Comparison of ENCODE assay signal across 11 cellular contexts in genomic region chr6:72861935-72862432, GRCh38.
DNase-seq lines count a peak whose midpoint lies in the region; ATAC-seq and TF ChIP-seq lines count a peak whose summit lies in the region.
"Had no signal": no experiment of that assay in that cellular context is flagged by ENCODE, and none has a peak within 500 bp of the region (broad histone marks: within the 10 kb centered on the region; RNA-seq: fewer than 3 reads in every experiment).

No MANE protein-coding gene starts in this region.

- no peak overlapping the region for H2BK20ac ChIP-seq in H9 (ENCODE audit: low read depth, low read length, poor library complexity, severe bottlenecking)

- H2AK5ac ChIP-seq in H9 (ENCODE audit: insufficient read length, low read length) = no peak overlapping the region

- no peak overlapping the region for H4K8ac ChIP-seq in H9 (replicated peaks; ENCODE audit: insufficient read length, low read depth, low read length)

- H3K14ac ChIP-seq in H9 (ENCODE audit: insufficient read depth, low read length) = no peak overlapping the region

- H3K4me1 Mint-ChIP-seq in H9 = 0 out of 4 replicates have a peak, but pooled peaks cover 0 to 2% of the 10 kb centered on the region in 2 experiments

- no peak overlapping the region for H3K27ac Mint-ChIP-seq in H9
- H3K27ac Mint-ChIP-seq: activated naive CD8-positive, alpha-beta T cell treated with anti-CD3 and anti-CD28 coated beads, Interleukin-2, amount 10 ng/mL, durations not matched to agents 7 days and 5 days had no signal

- no peaks in the 10 kb centered on the region for H3K36me3 Mint-ChIP-seq in H9 (ENCODE audit: insufficient read depth in 1 of 3, low read depth in 3 of 3)

- no peak overlapping the region for H3K56ac ChIP-seq in H9 (ENCODE audit: insufficient read length, low read depth, low read length)

- H2BK15ac ChIP-seq in H9 (ENCODE audit: low read depth, low read length) = no peak overlapping the region

- no peak overlapping the region for H3K4ac ChIP-seq in H9 (ENCODE audit: low read depth, low read length)

- H4K91ac ChIP-seq in H9 (ENCODE audit: insufficient read length, low read depth, low read length) = no peak overlapping the region

- H3K4me3 Mint-ChIP-seq in H9 = no peak overlapping the region
- H3K4me3 Mint-ChIP-seq: activated naive CD8-positive, alpha-beta T cell treated with anti-CD3 and anti-CD28 coated beads, Interleukin-2, amount 10 ng/mL, durations not matched to agents 7 days and 5 days; nephron had no signal

- no peak overlapping the region for H2BK120ac ChIP-seq in H9 (ENCODE audit: low read depth, low read length, poor library complexity, severe bottlenecking)

- H3K27ac ChIP-seq in RWPE2 (ENCODE audit: poor library complexity, severe bottlenecking) (peak overlapping the region; percentile 79), H9 (ENCODE audit: insufficient read length, low read depth, low read length) (no peak overlapping the region)

- no peaks in the 10 kb centered on the region for H3K27me3 Mint-ChIP-seq in H9 (ENCODE audit: low read depth)
- H3K27me3 Mint-ChIP-seq: activated naive CD8-positive, alpha-beta T cell treated with anti-CD3 and anti-CD28 coated beads, Interleukin-2, amount 10 ng/mL, durations not matched to agents 7 days and 5 days had no signal

- H3K4me2 ChIP-seq in H9 (ENCODE audit: insufficient read depth, insufficient read length, low read length) = no peak overlapping the region

- no peaks in the 10 kb centered on the region for H4K20me1 ChIP-seq in H9 (ENCODE audit: control insufficient read depth, insufficient read depth, insufficient read length)

- no peak overlapping the region for H3K4me3 ChIP-seq in RWPE2 (ENCODE audit: severe bottlenecking)

- peak; percentile 12 for DNase-seq in AG09319 (ENCODE audit: extremely low read depth, low read depth)
- no peak for DNase-seq in RWPE2 (ENCODE audit: low spot score)
- peak; percentile 49 for DNase-seq in iris pigment epithelial cell (ENCODE audit: low read depth)
- no peak for DNase-seq in dedifferentiated amniotic fluid mesenchymal stem cell (ENCODE audit: extremely low spot score)
- DNase-seq in H9 = no peak
- DNase-seq: activated naive CD8-positive, alpha-beta T cell treated with anti-CD3 and anti-CD28 coated beads, Interleukin-2, amount 10 ng/mL, durations not matched to agents 7 days and 5 days; NCI-H1930 had no signal

- no peaks in the 10 kb centered on the region for H3K79me1 ChIP-seq in H9 (ENCODE audit: insufficient read depth, low read depth, low read length, poor library complexity, severe bottlenecking)

- H3K4me1 ChIP-seq in RWPE2 (ENCODE audit: insufficient read depth, poor library complexity, severe bottlenecking) = peaks cover 39% of the 10 kb centered on the region
- peaks cover 2% of the 10 kb centered on the region; the same call in 1 of the 2 replicates for H3K4me1 ChIP-seq in H9 (ENCODE audit: insufficient read depth, low read length)

- no peak overlapping the region for H3K23ac ChIP-seq in H9 (ENCODE audit: insufficient read length, low read depth, low read length)

- H2AFZ ChIP-seq in H9 (ENCODE audit: low read length) = no peak overlapping the region

- H3K36me3 ChIP-seq in RWPE2 (ENCODE audit: low read depth) = no peaks in the 10 kb centered on the region; the same call in 1 of the 2 replicates

- WGBS in H9 (ENCODE audit: extremely low coverage, insufficient read length, low lambda C conversion rate) = no CpG with 5 or more reads among the region's 2 CpGs

- H3K9me3 Mint-ChIP-seq in H9 = no peaks in the 10 kb centered on the region
- H3K9me3 Mint-ChIP-seq: activated naive CD8-positive, alpha-beta T cell treated with anti-CD3 and anti-CD28 coated beads, Interleukin-2, amount 10 ng/mL, durations not matched to agents 7 days and 5 days; nephron had no signal

- H3K18ac ChIP-seq in H9 (ENCODE audit: insufficient read length, low read depth, low read length) = no peak overlapping the region

- no peaks in the 10 kb centered on the region for H3K23me2 ChIP-seq in H9 (ENCODE audit: insufficient read length, low read depth, low read length, poor library complexity, severe bottlenecking)

- H3K9ac ChIP-seq in H9 (ENCODE audit: extremely low read depth, insufficient read length, low read length) = no peak overlapping the region

- no peak overlapping the region for H2BK5ac ChIP-seq in H9 (ENCODE audit: insufficient read length, low read length)

- peak; percentile 84 for ATAC-seq in GM21529 (IDR thresholded peaks at IDR 0.05; ENCODE audit: unreplicated experiment)
- peak; percentile 81 for ATAC-seq in RWPE2 (ENCODE audit: low read depth)
- ATAC-seq in GM18520 (IDR thresholded peaks at IDR 0.05; ENCODE audit: unreplicated experiment) = no peak
- ATAC-seq in HG03175 (IDR thresholded peaks at IDR 0.05; ENCODE audit: unreplicated experiment) = no peak

- H3K27me3 ChIP-seq in RWPE2 (ENCODE audit: insufficient read depth, poor library complexity, severe bottlenecking) (no peaks in the 10 kb centered on the region), H9 (ENCODE audit: insufficient read depth, low read length) (no peaks in the 10 kb centered on the region)

- H2BK12ac ChIP-seq in H9 (ENCODE audit: insufficient read length, low read depth, low read length) = no peak overlapping the region

- TF ChIP-seq CTCF in AG09319 (IDR thresholded peaks at IDR 0.05; ENCODE audit: low read depth, low read length) = no peak
- TF ChIP-seq CTCF in RWPE2 (IDR thresholded peaks at IDR 0.05; ENCODE audit: poor library complexity, severe bottlenecking) = no peak
- TF ChIP-seq CTCF in H9 (conservative IDR thresholded peaks at IDR 0.05) = no peak

- H3K9me3 ChIP-seq in RWPE2 (ENCODE audit: severe bottlenecking) (no peaks in the 10 kb centered on the region), H9 (ENCODE audit: control insufficient read depth, low read depth, low read length) (no peaks in the 10 kb centered on the region)

- H3K79me2 ChIP-seq in H9 (ENCODE audit: insufficient read depth, low read length) = no peaks in the 10 kb centered on the region

- H3T11ph ChIP-seq in H9 (ENCODE audit: low read length) = no peak overlapping the region

- no peak overlapping the region for H4K5ac ChIP-seq in H9 (ENCODE audit: insufficient read length, low read depth, low read length)

Comparison
In these comparisons a context has a peak if more than half of its experiments do, and no peak if none do; other contexts are left out.
1. DNase-seq: peak in AG09319 (single experiment) and iris pigment epithelial cell (single experiment); none in RWPE2 (single experiment), dedifferentiated amniotic fluid mesenchymal stem cell (single experiment) and H9 (single experiment).
2. ATAC-seq: peak in GM21529 (single experiment) and RWPE2 (single experiment); none in GM18520 (single experiment) and HG03175 (single experiment).